ENCODE assay signal across 1 cellular context in genomic region chr16:88734361-88734728, GRCh38.
TF ChIP-seq lines count a peak whose summit lies in the region.

No MANE protein-coding gene starts in this region.

TF ChIP-seq in K562, 482 proteins besides CTCF, POLR2A, EP300 and RAD21:
- TF ChIP-seq SAP30 (IDR thresholded peaks at IDR 0.05; ENCODE audit: borderline replicate concordance, insufficient read depth, low read depth, low read length, poor library complexity, severe bottlenecking), result no peak
- TF ChIP-seq ZBTB33 (CRISPR knock-in tag; IDR thresholded peaks at IDR 0.05), result peak; percentile 58; the same call in 1 of the 2 replicates
- TF ChIP-seq POLR2G (IDR thresholded peaks at IDR 0.05; ENCODE audit: low read depth, low read length), result 0 out of 2 replicates have a peak, but pooled peaks have one; percentile 6
- peak; percentile 6 for TF ChIP-seq RBM22 (IDR thresholded peaks at IDR 0.05; ENCODE audit: low read depth, low read length, poor library complexity, severe bottlenecking)
